In genomic region chr11:120004723-120005122, GRCh38 we compare ENCODE assay signal across 23 cellular contexts.
DNase-seq lines count a peak whose midpoint lies in the region; ATAC-seq, FAIRE-seq and TF ChIP-seq lines count a peak whose summit lies in the region.
"Had no signal": no experiment of that assay in that cellular context is flagged by ENCODE, and none has a peak within 500 bp of the region (broad histone marks: within the 10 kb centered on the region; RNA-seq: fewer than 3 reads in every experiment).

No MANE protein-coding gene starts in this region.

- peaks cover 1% of the 10 kb centered on the region for H3K4me1 Mint-ChIP-seq in Calu3 (ENCODE audit: low read depth, unreplicated experiment)
- H3K4me1 Mint-ChIP-seq: CD14-positive monocyte; CD8-positive, alpha-beta memory T cell had no signal

- DNase-seq in Calu3, result peak; percentile 43
- DNase-seq in bronchial epithelial cell (ENCODE audit: low read depth), result peak; percentile 13
- DNase-seq in kidney tubule cell (ENCODE audit: low spot score), result peak; percentile 65
- DNase-seq: 8988T; ACHN; AML-193; BE2C; CD4-positive, alpha-beta T cell; CD8-positive, alpha-beta memory T cell; DMS53; DMS79 treated with DMSO at 0.1 percent for 48 hours; GF-D8; H9 had no signal

- peaks cover 12% of the 10 kb centered on the region for H3K27me3 ChIP-seq in bronchial epithelial cell (ENCODE audit: control insufficient read depth, insufficient read depth, low read length)
- H3K27me3 ChIP-seq: BE2C; BLaER1 treated with 17β-estradiol and CSF1 and Interleukin-3, amounts not matched to agents 10 nM and 100 nM had no signal

- H3K27me3 Mint-ChIP-seq in Calu3 (ENCODE audit: unreplicated experiment), result peaks cover 15% of the 10 kb centered on the region

- no peak for ATAC-seq in GM21737 (IDR thresholded peaks at IDR 0.05; ENCODE audit: unreplicated experiment)
- no peak for ATAC-seq in HG02840 (IDR thresholded peaks at IDR 0.05; ENCODE audit: low FRiP score, unreplicated experiment)
- ATAC-seq in HG03159 (IDR thresholded peaks at IDR 0.05; ENCODE audit: unreplicated experiment), result no peak
- ATAC-seq: A549, GM23338, HCT116 had no signal

- H3K4me3 ChIP-seq in bronchial epithelial cell (ENCODE audit: low read depth, low read length), result no peak overlapping the region
- H3K4me3 ChIP-seq: A549; BLaER1 treated with 17β-estradiol and CSF1 and Interleukin-3, amounts not matched to agents 10 nM and 100 nM; GM23338 had no signal

- intact Hi-C loops in Calu3 (cut with micrococcal nuclease; ENCODE audit: unreplicated experiment), result no loop called here

- H3K36me3 ChIP-seq in bronchial epithelial cell (ENCODE audit: control insufficient read depth, insufficient read depth, low read length), result no peaks in the 10 kb centered on the region
- H3K36me3 ChIP-seq: BE2C; BLaER1 treated with 17β-estradiol and CSF1 and Interleukin-3, amounts not matched to agents 10 nM and 100 nM had no signal

- H3K27ac Mint-ChIP-seq in Calu3 (ENCODE audit: unreplicated experiment), result peak overlapping the region; percentile 27
- H3K27ac Mint-ChIP-seq: CD14-positive monocyte; CD4-positive, alpha-beta T cell; CD8-positive, alpha-beta memory T cell; GM23338; H9 had no signal

- BruUV-seq in Calu3 (replicated peaks; lab: Mats Ljungman, UMichigan), result no TSS peak

- H3K4me3 Mint-ChIP-seq in Calu3 (ENCODE audit: low read depth, unreplicated experiment), result no peak overlapping the region
- H3K4me3 Mint-ChIP-seq: CD14-positive monocyte; CD4-positive, alpha-beta T cell; CD8-positive, alpha-beta memory T cell; GM23338; H9 had no signal

- TF ChIP-seq CTCF in Calu3 (IDR thresholded peaks at IDR 0.05; ENCODE audit: unreplicated experiment), result no peak
- no peak for TF ChIP-seq CTCF in bronchial epithelial cell (IDR thresholded peaks at IDR 0.05; ENCODE audit: insufficient read depth, low read length, severe bottlenecking)

- FAIRE-seq in bronchial epithelial cell (lab: Jason Lieb, UNC), result no peak
- FAIRE-seq: A549, GM12892, GM19239 had no signal

- H3K36me3 Mint-ChIP-seq in Calu3 (ENCODE audit: insufficient read depth, unreplicated experiment), result no peaks in the 10 kb centered on the region
- H3K36me3 Mint-ChIP-seq: CD14-positive monocyte; CD8-positive, alpha-beta memory T cell had no signal

- H3K9me3 Mint-ChIP-seq in Calu3 (ENCODE audit: low read depth, unreplicated experiment), result no peaks in the 10 kb centered on the region
- H3K9me3 Mint-ChIP-seq: CD4-positive, alpha-beta T cell; CD8-positive, alpha-beta memory T cell had no signal

- CTCF ChIA-PET in Calu3 (lab: Charles Lee), result interaction anchor here (1.0 kb wide), 1 partner anchor 276 kb away, joined by 4 read pairs; the partner anchor contains the start of gene NECTIN1

Comparison
In these comparisons a context has a peak if more than half of its experiments do, and no peak if none do; other contexts are left out.
1. DNase-seq: peak in every context shown above with its lines; median percentile 65 in kidney tubule cell; 43 in Calu3; 13 in bronchial epithelial cell.